23 cellular contexts compared by ENCODE assay signal in the genomic region with DNA sequence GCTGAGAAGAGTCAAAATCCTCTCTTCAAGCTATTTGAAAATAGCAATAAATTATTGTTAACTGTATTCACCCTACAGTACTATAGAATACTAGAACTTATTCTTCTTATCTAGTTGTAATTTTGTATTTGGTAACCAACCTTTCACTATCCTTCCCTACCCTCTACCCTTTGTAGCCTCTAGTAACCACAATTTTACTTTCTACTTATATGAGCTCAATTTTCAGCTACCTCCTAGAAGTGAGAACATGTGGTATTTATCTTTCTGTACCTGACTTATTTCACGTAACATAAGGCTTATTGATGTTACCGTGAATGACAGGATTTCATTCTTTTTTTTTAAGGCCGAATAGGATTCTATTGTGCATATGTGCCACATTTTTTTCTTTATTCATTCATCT. TPM values are rescaled to one million over a fixed set of nuclear protein-coding genes. Genes with fewer than 3 reads are reported as not detected.
A peak's percentile ranks its signal among the peaks of the same experiment; 100 is the strongest.
DNase-seq lines count a peak whose midpoint lies in the region; ATAC-seq and TF ChIP-seq lines count a peak whose summit lies in the region.
"Had no signal": no experiment of that assay in that cellular context is flagged by ENCODE, and none has a peak within 500 bp of the region (broad histone marks: within the 10 kb centered on the region; RNA-seq: fewer than 3 reads in every experiment).

No MANE protein-coding gene starts in this region.

- H3K27ac ChIP-seq in suprapubic skin, result no peak overlapping the region
- H3K27ac ChIP-seq: heart right ventricle, neural progenitor cell, right lobe of liver, thoracic aorta, uterus had no signal

- H3K27me3 Mint-ChIP-seq in WTC11 (ENCODE audit: low read depth), result peaks cover 2% of the 10 kb centered on the region; the same call in 1 of the 2 replicates

- no peak overlapping the region for H3K4me3 Mint-ChIP-seq in WTC11
- H3K4me3 Mint-ChIP-seq: activated CD4-positive, alpha-beta T cell treated with anti-CD3 and anti-CD28 coated beads for 36 hours; neural progenitor cell had no signal

- POLR2A ChIA-PET in WTC11 (lab: Charles Lee), result no interaction called here

- TF ChIP-seq EP300 in suprapubic skin (IDR thresholded peaks at IDR 0.05), result no peak

- H3K4me1 ChIP-seq in suprapubic skin, result peaks cover 28% of the 10 kb centered on the region
- H3K4me1 ChIP-seq: uterus had no signal

- H3K4me3 ChIP-seq in suprapubic skin, result no peak overlapping the region
- H3K4me3 ChIP-seq: heart right ventricle, neural progenitor cell, right lobe of liver, thoracic aorta, uterus had no signal

- no peaks in the 10 kb centered on the region for H3K9me3 ChIP-seq in suprapubic skin
- H3K9me3 ChIP-seq: right lobe of liver, thoracic aorta, uterus had no signal

- H3K4me1 Mint-ChIP-seq in WTC11, result peaks cover 27% of the 10 kb centered on the region
- H3K4me1 Mint-ChIP-seq: activated CD4-positive, alpha-beta T cell treated with anti-CD3 and anti-CD28 coated beads for 36 hours had no signal

- no peak for DNase-seq in WTC11 (ENCODE audit: low spot score)
- DNase-seq in HK-2 (ENCODE audit: unreplicated experiment), result no peak
- DNase-seq in suprapubic skin (ENCODE audit: low spot score in 2 of 2), result no peak
- no peak for DNase-seq in amygdala (lab: John Stamatoyannopoulos, UW)
- DNase-seq: activated CD4-positive, alpha-beta T cell treated with anti-CD3 and anti-CD28 coated beads for 36 hours; effector CD8-positive, alpha-beta T cell; GOT3; heart right ventricle; left cardiac atrium; NCI-H2081 treated with DMSO at 0.1 percent for 48 hours; NCI-H446; right lobe of liver; stimulated activated CD4-positive, alpha-beta T cell treated with anti-CD3 and anti-CD28 coated beads, Interleukin-4, amount 100 ng/mL, for 4 hours; stimulated activated naive CD4-positive, alpha-beta T cell; uterus had no signal

- WGBS in suprapubic skin, result 91% methylated on average over 3 of the region's 3 CpGs

- no peak for TF ChIP-seq POLR2A in suprapubic skin (IDR thresholded peaks at IDR 0.05)

- H3K36me3 Mint-ChIP-seq in WTC11, result peaks cover 2% of the 10 kb centered on the region; the same call in 1 of the 2 replicates
- H3K36me3 Mint-ChIP-seq: neural progenitor cell had no signal

- H3K27ac Mint-ChIP-seq in WTC11, result peak overlapping the region; percentile 69; the same call in 1 of the 2 replicates
- H3K27ac Mint-ChIP-seq: activated CD4-positive, alpha-beta T cell treated with anti-CD3 and anti-CD28 coated beads for 36 hours; neural progenitor cell had no signal

- ATAC-seq in GM18508 (IDR thresholded peaks at IDR 0.05; ENCODE audit: insufficient read depth, unreplicated experiment) (peak; percentile 31), GM19468 (IDR thresholded peaks at IDR 0.05; ENCODE audit: extremely low read depth, unreplicated experiment) (peak; percentile 14), HG03432 (IDR thresholded peaks at IDR 0.05; ENCODE audit: unreplicated experiment) (peak; percentile 42), WTC11 (no peak), HG03457 (IDR thresholded peaks at IDR 0.05; ENCODE audit: unreplicated experiment) (no peak)
- ATAC-seq: activated CD4-positive, alpha-beta T cell treated with anti-CD3 and anti-CD28 coated beads for 36 hours had no signal

- TF ChIP-seq CTCF in WTC11 (IDR thresholded peaks at IDR 0.05) (no peak), suprapubic skin (IDR thresholded peaks at IDR 0.05) (no peak)

- H3K9me3 Mint-ChIP-seq in WTC11, result peaks cover 4% of the 10 kb centered on the region

- H3K27me3 ChIP-seq in suprapubic skin, result no peaks in the 10 kb centered on the region
- H3K27me3 ChIP-seq: heart right ventricle, neural progenitor cell, right lobe of liver, uterus had no signal

- CTCF ChIA-PET in WTC11 (lab: Charles Lee), result interaction anchor here (1.3 kb wide), 1 partner anchor 230 kb away, joined by 4 read pairs; no protein-coding TSS in a partner anchor

- H3K36me3 ChIP-seq in suprapubic skin, result no peaks in the 10 kb centered on the region
- H3K36me3 ChIP-seq: heart right ventricle, neural progenitor cell, right lobe of liver, thoracic aorta, uterus had no signal

TF ChIP-seq in WTC11, 78 proteins besides CTCF, POLR2A, EP300 and RAD21 (continues in another document):
- TF ChIP-seq HMGA2 (CRISPR knock-in tag; IDR thresholded peaks at IDR 0.05) (no peak), ZNF219 (CRISPR knock-in tag; IDR thresholded peaks at IDR 0.05; ENCODE audit: borderline replicate concordance) (no peak), ETV6 (CRISPR knock-in tag; IDR thresholded peaks at IDR 0.05) (no peak), IRF2 (CRISPR knock-in tag; IDR thresholded peaks at IDR 0.05; ENCODE audit: borderline replicate concordance, low read depth) (no peak), NR2C2 (CRISPR knock-in tag; IDR thresholded peaks at IDR 0.05) (no peak), CREM (CRISPR knock-in tag; IDR thresholded peaks at IDR 0.05) (no peak), ZNF232 (CRISPR knock-in tag; IDR thresholded peaks at IDR 0.05) (no peak), ZNF121 (CRISPR knock-in tag; IDR thresholded peaks at IDR 0.05) (no peak), GRHL2 (CRISPR knock-in tag; IDR thresholded peaks at IDR 0.05; ENCODE audit: insufficient replicate concordance, severe bottlenecking) (no peak)
- TF ChIP-seq, protein P1, sequence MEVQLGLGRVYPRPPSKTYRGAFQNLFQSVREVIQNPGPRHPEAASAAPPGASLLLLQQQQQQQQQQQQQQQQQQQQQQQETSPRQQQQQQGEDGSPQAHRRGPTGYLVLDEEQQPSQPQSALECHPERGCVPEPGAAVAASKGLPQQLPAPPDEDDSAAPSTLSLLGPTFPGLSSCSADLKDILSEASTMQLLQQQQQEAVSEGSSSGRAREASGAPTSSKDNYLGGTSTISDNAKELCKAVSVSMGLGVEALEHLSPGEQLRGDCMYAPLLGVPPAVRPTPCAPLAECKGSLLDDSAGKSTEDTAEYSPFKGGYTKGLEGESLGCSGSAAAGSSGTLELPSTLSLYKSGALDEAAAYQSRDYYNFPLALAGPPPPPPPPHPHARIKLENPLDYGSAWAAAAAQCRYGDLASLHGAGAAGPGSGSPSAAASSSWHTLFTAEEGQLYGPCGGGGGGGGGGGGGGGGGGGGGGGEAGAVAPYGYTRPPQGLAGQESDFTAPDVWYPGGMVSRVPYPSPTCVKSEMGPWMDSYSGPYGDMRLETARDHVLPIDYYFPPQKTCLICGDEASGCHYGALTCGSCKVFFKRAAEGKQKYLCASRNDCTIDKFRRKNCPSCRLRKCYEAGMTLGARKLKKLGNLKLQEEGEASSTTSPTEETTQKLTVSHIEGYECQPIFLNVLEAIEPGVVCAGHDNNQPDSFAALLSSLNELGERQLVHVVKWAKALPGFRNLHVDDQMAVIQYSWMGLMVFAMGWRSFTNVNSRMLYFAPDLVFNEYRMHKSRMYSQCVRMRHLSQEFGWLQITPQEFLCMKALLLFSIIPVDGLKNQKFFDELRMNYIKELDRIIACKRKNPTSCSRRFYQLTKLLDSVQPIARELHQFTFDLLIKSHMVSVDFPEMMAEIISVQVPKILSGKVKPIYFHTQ (CRISPR knock-in tag; IDR thresholded peaks at IDR 0.05), result no peak
- TF ChIP-seq, protein P2, sequence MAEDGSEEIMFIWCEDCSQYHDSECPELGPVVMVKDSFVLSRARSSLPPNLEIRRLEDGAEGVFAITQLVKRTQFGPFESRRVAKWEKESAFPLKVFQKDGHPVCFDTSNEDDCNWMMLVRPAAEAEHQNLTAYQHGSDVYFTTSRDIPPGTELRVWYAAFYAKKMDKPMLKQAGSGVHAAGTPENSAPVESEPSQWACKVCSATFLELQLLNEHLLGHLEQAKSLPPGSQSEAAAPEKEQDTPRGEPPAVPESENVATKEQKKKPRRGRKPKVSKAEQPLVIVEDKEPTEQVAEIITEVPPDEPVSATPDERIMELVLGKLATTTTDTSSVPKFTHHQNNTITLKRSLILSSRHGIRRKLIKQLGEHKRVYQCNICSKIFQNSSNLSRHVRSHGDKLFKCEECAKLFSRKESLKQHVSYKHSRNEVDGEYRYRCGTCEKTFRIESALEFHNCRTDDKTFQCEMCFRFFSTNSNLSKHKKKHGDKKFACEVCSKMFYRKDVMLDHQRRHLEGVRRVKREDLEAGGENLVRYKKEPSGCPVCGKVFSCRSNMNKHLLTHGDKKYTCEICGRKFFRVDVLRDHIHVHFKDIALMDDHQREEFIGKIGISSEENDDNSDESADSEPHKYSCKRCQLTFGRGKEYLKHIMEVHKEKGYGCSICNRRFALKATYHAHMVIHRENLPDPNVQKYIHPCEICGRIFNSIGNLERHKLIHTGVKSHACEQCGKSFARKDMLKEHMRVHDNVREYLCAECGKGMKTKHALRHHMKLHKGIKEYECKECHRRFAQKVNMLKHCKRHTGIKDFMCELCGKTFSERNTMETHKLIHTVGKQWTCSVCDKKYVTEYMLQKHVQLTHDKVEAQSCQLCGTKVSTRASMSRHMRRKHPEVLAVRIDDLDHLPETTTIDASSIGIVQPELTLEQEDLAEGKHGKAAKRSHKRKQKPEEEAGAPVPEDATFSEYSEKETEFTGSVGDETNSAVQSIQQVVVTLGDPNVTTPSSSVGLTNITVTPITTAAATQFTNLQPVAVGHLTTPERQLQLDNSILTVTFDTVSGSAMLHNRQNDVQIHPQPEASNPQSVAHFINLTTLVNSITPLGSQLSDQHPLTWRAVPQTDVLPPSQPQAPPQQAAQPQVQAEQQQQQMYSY (CRISPR knock-in tag; IDR thresholded peaks at IDR 0.05), result no peak
- TF ChIP-seq, protein P3, sequence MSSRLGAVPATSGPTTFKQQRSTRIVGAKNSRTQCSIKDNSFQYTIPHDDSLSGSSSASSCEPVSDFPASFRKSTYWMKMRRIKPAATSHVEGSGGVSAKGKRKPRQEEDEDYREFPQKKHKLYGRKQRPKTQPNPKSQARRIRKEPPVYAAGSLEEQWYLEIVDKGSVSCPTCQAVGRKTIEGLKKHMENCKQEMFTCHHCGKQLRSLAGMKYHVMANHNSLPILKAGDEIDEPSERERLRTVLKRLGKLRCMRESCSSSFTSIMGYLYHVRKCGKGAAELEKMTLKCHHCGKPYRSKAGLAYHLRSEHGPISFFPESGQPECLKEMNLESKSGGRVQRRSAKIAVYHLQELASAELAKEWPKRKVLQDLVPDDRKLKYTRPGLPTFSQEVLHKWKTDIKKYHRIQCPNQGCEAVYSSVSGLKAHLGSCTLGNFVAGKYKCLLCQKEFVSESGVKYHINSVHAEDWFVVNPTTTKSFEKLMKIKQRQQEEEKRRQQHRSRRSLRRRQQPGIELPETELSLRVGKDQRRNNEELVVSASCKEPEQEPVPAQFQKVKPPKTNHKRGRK (CRISPR knock-in tag; IDR thresholded peaks at IDR 0.05; ENCODE audit: borderline replicate concordance), result no peak
- TF ChIP-seq, protein P4, sequence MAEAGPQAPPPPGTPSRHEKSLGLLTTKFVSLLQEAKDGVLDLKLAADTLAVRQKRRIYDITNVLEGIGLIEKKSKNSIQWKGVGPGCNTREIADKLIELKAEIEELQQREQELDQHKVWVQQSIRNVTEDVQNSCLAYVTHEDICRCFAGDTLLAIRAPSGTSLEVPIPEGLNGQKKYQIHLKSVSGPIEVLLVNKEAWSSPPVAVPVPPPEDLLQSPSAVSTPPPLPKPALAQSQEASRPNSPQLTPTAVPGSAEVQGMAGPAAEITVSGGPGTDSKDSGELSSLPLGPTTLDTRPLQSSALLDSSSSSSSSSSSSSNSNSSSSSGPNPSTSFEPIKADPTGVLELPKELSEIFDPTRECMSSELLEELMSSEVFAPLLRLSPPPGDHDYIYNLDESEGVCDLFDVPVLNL (CRISPR knock-in tag; IDR thresholded peaks at IDR 0.05; ENCODE audit: borderline replicate concordance, low read depth), result no peak

RNA-seq across cellular contexts. Expression of a gene that starts 30.0 kb away (rescaled TPM):
- total RNA-seq in WTC11 (2021) (0.28 TPM in 1 of 3 replicates, not detected in the others), suprapubic skin (under 1 TPM; 0.21 to 0.45 (median 0.33) TPM)
- total RNA-seq: MCF 10A, posterior vena cava, thoracic aorta had no signal

Comparison
In these comparisons a context has a peak if more than half of its experiments do, and no peak if none do; other contexts are left out.
1. ATAC-seq: peak in GM18508 (single experiment), GM19468 (single experiment) and HG03432 (single experiment); none in WTC11 (single experiment) and HG03457 (single experiment).